Comparison of ENCODE assay signal across 8 cellular contexts in the genomic region with DNA sequence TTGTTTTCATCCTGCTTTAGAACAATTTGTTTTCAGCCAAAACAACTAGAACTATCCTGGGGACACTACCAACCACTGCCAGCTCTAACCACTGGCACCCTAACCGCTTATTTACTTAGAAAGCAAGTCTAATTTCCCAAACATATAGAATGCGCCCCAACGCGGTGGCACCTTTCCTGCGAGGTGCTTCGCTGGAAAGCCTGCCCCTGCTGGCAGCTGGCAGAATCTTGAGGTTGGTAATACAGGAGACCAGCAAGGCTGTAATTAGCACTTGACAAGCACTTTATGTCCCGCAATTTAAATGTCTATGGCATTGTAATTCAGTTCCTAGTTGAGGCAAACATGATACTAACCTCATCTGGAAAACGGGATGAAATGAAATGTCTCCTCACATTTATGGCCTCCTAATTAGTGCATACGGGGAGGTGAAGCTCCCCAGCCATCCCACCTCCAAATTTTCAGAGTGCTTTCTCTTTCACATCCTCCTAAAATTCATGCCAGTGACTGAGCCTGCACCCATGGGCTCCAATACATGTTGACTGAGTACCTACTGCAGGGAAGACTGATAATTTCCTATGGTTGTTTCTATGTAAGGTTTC.
DNase-seq lines count a peak whose midpoint lies in the region; ATAC-seq and TF ChIP-seq lines count a peak whose summit lies in the region.

No MANE protein-coding gene starts in this region.

- ATAC-seq in GM21737 (IDR thresholded peaks at IDR 0.05; ENCODE audit: unreplicated experiment) (no peak), GM19455 (IDR thresholded peaks at IDR 0.05; ENCODE audit: unreplicated experiment) (no peak)

- CTCF ChIA-PET in GM10248 (lab: Yijun Ruan, JAX) = interaction anchor here (0.7 to 1.2 kb wide), 2 partner anchors 10 to 39 kb away, joined by 3 read pairs; no protein-coding TSS in a partner anchor

- H3K4me3 ChIP-seq in AG09309 (ENCODE audit: control insufficient read depth, low read depth, low read length) = no peak overlapping the region

- POLR2A ChIA-PET in GM10248 (lab: Yijun Ruan, JAX) = no interaction called here

- no peak for DNase-seq in AG09309 (ENCODE audit: low read depth)
- no peak for DNase-seq in GM10248 (ENCODE audit: extremely low spot score)
- DNase-seq in RPMI8226 = peak; percentile 23
- DNase-seq in iPS DF 4.7 (ENCODE audit: extremely low read depth, low spot score) = peak; percentile 25
- DNase-seq in T-helper 9 cell = no peak
- DNase-seq in stimulated activated naive CD4-positive, alpha-beta T cell (lab: John Stamatoyannopoulos, UW) = no peak

- TF ChIP-seq CTCF in AG09309 (IDR thresholded peaks at IDR 0.05; ENCODE audit: control insufficient read depth, insufficient read depth, low read depth, low read length, missing control alignments) = peak; percentile 57
- peak; percentile 24 for TF ChIP-seq CTCF in GM10248 (IDR thresholded peaks at IDR 0.05; ENCODE audit: control extremely low read depth, extremely low read depth, low read depth, missing control alignments)

Comparison
In these comparisons a context has a peak if more than half of its experiments do, and no peak if none do; other contexts are left out.
1. DNase-seq: peak in RPMI8226 (single experiment) and iPS DF 4.7 (single experiment); none in AG09309 (single experiment), GM10248 (single experiment), T-helper 9 cell (single experiment) and stimulated activated naive CD4-positive, alpha-beta T cell (0 of 6).